Comparison of ENCODE assay signal across 1 cellular context in genomic region chr2:118882693-118883336, GRCh38.
TF ChIP-seq lines count a peak whose summit lies in the region.

No MANE protein-coding gene starts in this region.

TF ChIP-seq in HepG2, 621 proteins besides CTCF, POLR2A, EP300 and RAD21 (continued from another document and continues in another):
- no peak; the same call in 1 of the 2 replicates for TF ChIP-seq ZFP91 (CRISPR knock-in tag; IDR thresholded peaks at IDR 0.05; ENCODE audit: borderline replicate concordance)
- no peak for TF ChIP-seq GMEB1 (CRISPR knock-in tag; IDR thresholded peaks at IDR 0.05; ENCODE audit: borderline replicate concordance)
- no peak for TF ChIP-seq ZNF670 (CRISPR knock-in tag; IDR thresholded peaks at IDR 0.05; ENCODE audit: borderline replicate concordance)
- peak; percentile 83 for TF ChIP-seq STAG1 (CRISPR knock-in tag; IDR thresholded peaks at IDR 0.05)
- no peak for TF ChIP-seq ZNF260 (CRISPR knock-in tag; IDR thresholded peaks at IDR 0.05; ENCODE audit: borderline replicate concordance, low read depth)
- TF ChIP-seq SMC3 (IDR thresholded peaks at IDR 0.05; ENCODE audit: low read length), result peak; percentile 52
- TF ChIP-seq ZNF12 (CRISPR knock-in tag; IDR thresholded peaks at IDR 0.05), result no peak
- TF ChIP-seq MIER2 (CRISPR knock-in tag; IDR thresholded peaks at IDR 0.05), result 0 out of 2 replicates have a peak, but pooled peaks have one; percentile 23
- TF ChIP-seq NONO (IDR thresholded peaks at IDR 0.05), result no peak
- peak; percentile 14; the same call in 1 of the 2 replicates for TF ChIP-seq NONO (CRISPR knock-in tag; conservative IDR thresholded peaks at IDR 0.05)
- no peak for TF ChIP-seq ADNP (CRISPR knock-in tag; IDR thresholded peaks at IDR 0.05)
- no peak for TF ChIP-seq FOXM1 (CRISPR knock-in tag; IDR thresholded peaks at IDR 0.05)
- peak; percentile 17; the same call in 1 of the 2 replicates for TF ChIP-seq ZNF687 (CRISPR knock-in tag; IDR thresholded peaks at IDR 0.05)
- TF ChIP-seq PITX1 (CRISPR knock-in tag; IDR thresholded peaks at IDR 0.05), result 0 out of 2 replicates have a peak, but pooled peaks have one; percentile 21
- no peak for TF ChIP-seq ZBTB21 (CRISPR knock-in tag; IDR thresholded peaks at IDR 0.05)
- no peak for TF ChIP-seq RFX3 (CRISPR knock-in tag; IDR thresholded peaks at IDR 0.05)
- no peak for TF ChIP-seq PRDM4 (CRISPR knock-in tag; IDR thresholded peaks at IDR 0.05; ENCODE audit: borderline replicate concordance)
- TF ChIP-seq MAFF (IDR thresholded peaks at IDR 0.05; ENCODE audit: low read depth, low read length), result peak; percentile 20; the same call in 1 of the 2 replicates
- TF ChIP-seq BHLHE40 (IDR thresholded peaks at IDR 0.05; ENCODE audit: low read length), result 0 out of 2 replicates have a peak, but pooled peaks have one; percentile 18
- TF ChIP-seq ZFP90 (CRISPR knock-in tag; IDR thresholded peaks at IDR 0.05; ENCODE audit: borderline replicate concordance), result no peak
- TF ChIP-seq PBX3 (CRISPR knock-in tag; IDR thresholded peaks at IDR 0.05; ENCODE audit: borderline replicate concordance), result no peak
- TF ChIP-seq DZIP1 (CRISPR knock-in tag; IDR thresholded peaks at IDR 0.05), result no peak
- no peak for TF ChIP-seq FOXA3 (CRISPR knock-in tag; IDR thresholded peaks at IDR 0.05)
- TF ChIP-seq ZNF136 (CRISPR knock-in tag; IDR thresholded peaks at IDR 0.05; ENCODE audit: low read depth), result no peak
- peak; percentile 90 for TF ChIP-seq XRCC5 (optimal IDR thresholded peaks at IDR 0.05; ENCODE audit: low read length)
- TF ChIP-seq NRL (CRISPR knock-in tag; IDR thresholded peaks at IDR 0.05; ENCODE audit: borderline replicate concordance), result no peak; the same call in 1 of the 2 replicates
- no peak; the same call in none of the 2 replicates for TF ChIP-seq GABPA (IDR thresholded peaks at IDR 0.05; ENCODE audit: low read depth, low read length)
- peak; percentile 50; the same call in 1 of the 2 replicates for TF ChIP-seq GABPA (CRISPR knock-in tag; IDR thresholded peaks at IDR 0.05; ENCODE audit: low read depth)
- TF ChIP-seq SRSF1 (optimal IDR thresholded peaks at IDR 0.05; ENCODE audit: low read depth, low read length), result peak; percentile 36
- TF ChIP-seq KMT2A (CRISPR knock-in tag; IDR thresholded peaks at IDR 0.05), result no peak
- TF ChIP-seq ZNF773 (CRISPR knock-in tag; IDR thresholded peaks at IDR 0.05; ENCODE audit: borderline replicate concordance), result no peak
- no peak for TF ChIP-seq ZNF749 (CRISPR knock-in tag; IDR thresholded peaks at IDR 0.05; ENCODE audit: borderline replicate concordance)
- no peak for TF ChIP-seq ZNF691 (CRISPR knock-in tag; IDR thresholded peaks at IDR 0.05; ENCODE audit: borderline replicate concordance, low read depth)
- no peak for TF ChIP-seq SIX4 (CRISPR knock-in tag; IDR thresholded peaks at IDR 0.05)
- TF ChIP-seq HDAC6 (IDR thresholded peaks at IDR 0.05; ENCODE audit: low read depth, low read length), result no peak
- TF ChIP-seq SMAD3 (CRISPR knock-in tag; IDR thresholded peaks at IDR 0.05), result no peak
- no peak for TF ChIP-seq DR1 (CRISPR knock-in tag; IDR thresholded peaks at IDR 0.05)
- TF ChIP-seq TGIF2 (CRISPR knock-in tag; IDR thresholded peaks at IDR 0.05), result 0 out of 2 replicates have a peak, but pooled peaks have one; percentile 43
- TF ChIP-seq MTA3 (CRISPR knock-in tag; IDR thresholded peaks at IDR 0.05), result no peak
- no peak for TF ChIP-seq ZNF619 (CRISPR knock-in tag; IDR thresholded peaks at IDR 0.05)
- no peak for TF ChIP-seq NFKB2 (CRISPR knock-in tag; IDR thresholded peaks at IDR 0.05; ENCODE audit: borderline replicate concordance)
- no peak for TF ChIP-seq FOXK2 (IDR thresholded peaks at IDR 0.05)
- TF ChIP-seq SYNCRIP (IDR thresholded peaks at IDR 0.05; ENCODE audit: insufficient read depth, low read depth, low read length), result no peak
- no peak for TF ChIP-seq ZNF296 (CRISPR knock-in tag; conservative IDR thresholded peaks at IDR 0.05)
- no peak for TF ChIP-seq BRCA1 (CRISPR knock-in tag; IDR thresholded peaks at IDR 0.05)
- no peak for TF ChIP-seq ARNTL (CRISPR knock-in tag; IDR thresholded peaks at IDR 0.05)
- TF ChIP-seq CSRNP1 (CRISPR knock-in tag; IDR thresholded peaks at IDR 0.05), result no peak
- TF ChIP-seq MAZ (IDR thresholded peaks at IDR 0.05; ENCODE audit: borderline replicate concordance, low read depth, low read length), result no peak
- TF ChIP-seq MAZ (CRISPR knock-in tag; IDR thresholded peaks at IDR 0.05; ENCODE audit: low read depth), result no peak
- no peak for TF ChIP-seq E2F1 (CRISPR knock-in tag; IDR thresholded peaks at IDR 0.05)
